ENCODE assay signal across 30 cellular contexts in genomic region chr17:17124341-17124740, GRCh38.
DNase-seq lines count a peak whose midpoint lies in the region; ATAC-seq and TF ChIP-seq lines count a peak whose summit lies in the region.
"Had no signal": no experiment of that assay in that cellular context is flagged by ENCODE, and none has a peak within 500 bp of the region (broad histone marks: within the 10 kb centered on the region; RNA-seq: fewer than 3 reads in every experiment).

No MANE protein-coding gene starts in this region.

- POLR2A ChIA-PET in activated CD4-positive, alpha-beta T cell treated with anti-CD3 and anti-CD28 coated beads, Interleukin-2, amount 10 ng/mL, durations not matched to agents 7 days and 5 days (lab: Charles Lee) = no interaction called here
- POLR2A ChIA-PET in CD4-positive, alpha-beta T cell (lab: Charles Lee) = no interaction called here
- POLR2A ChIA-PET in naive thymus-derived CD8-positive, alpha-beta T cell (lab: Charles Lee) = interaction anchor here (1.2 kb wide), 1 partner anchor 14 kb away, joined by 4 read pairs; no protein-coding TSS in a partner anchor
- POLR2A ChIA-PET in GM10248 (lab: Yijun Ruan, JAX) = no interaction called here

- TF ChIP-seq CTCF in CD4-positive, alpha-beta T cell (IDR thresholded peaks at IDR 0.05) = no peak
- TF ChIP-seq CTCF in brain (conservative IDR thresholded peaks at IDR 0.05) = no peak
- TF ChIP-seq CTCF in GM10248 (IDR thresholded peaks at IDR 0.05; ENCODE audit: control extremely low read depth, extremely low read depth, low read depth, missing control alignments) = no peak

- DNase-seq in activated CD4-positive, alpha-beta T cell treated with anti-CD3 and anti-CD28 coated beads, Interleukin-2, amount 10 ng/mL, durations not matched to agents 7 days and 5 days = no peak
- DNase-seq in activated CD4-positive, alpha-beta T cell treated with anti-CD3 and anti-CD28 coated beads, Interleukin-2, amount 50 U/mL, for 48 hours = no peak
- no peak for DNase-seq in CD4-positive, alpha-beta T cell
- DNase-seq in naive thymus-derived CD8-positive, alpha-beta T cell = no peak
- DNase-seq in RKO (ENCODE audit: low spot score) (no peak), GM10248 (ENCODE audit: extremely low spot score) (no peak)
- DNase-seq: activated CD4-positive, alpha-beta T cell treated with anti-CD3 and anti-CD28 coated beads, Interleukin-2, amount 10 ng/mL, durations not matched to agents 24 days and 14 days; activated effector memory CD4-positive, alpha-beta T cell treated with Interleukin-2 at 50 U/mL for 16 hours; COR-L47; effector CD8-positive, alpha-beta T cell; erythroblast; foreskin fibroblast; H7; kidney glomerular epithelial cell; NCI-H1092; NCI-H187; NCI-H2171 treated with DMSO at 0.1 percent for 48 hours; NCI-H524; SHP77 treated with DMSO at 0.1 percent for 48 hours; sigmoid colon; stimulated activated CD4-positive, alpha-beta T cell treated with anti-CD3 and anti-CD28 coated beads, Interleukin-4, amount 100 ng/mL, for 24 hours; stimulated activated naive CD4-positive, alpha-beta T cell; T-helper 9 cell; testis; uterus had no signal

- H3K36me3 Mint-ChIP-seq in activated CD4-positive, alpha-beta T cell treated with anti-CD3 and anti-CD28 coated beads, Interleukin-2, amount 10 ng/mL, durations not matched to agents 7 days and 5 days (ENCODE audit: low read depth) = peaks cover 5% of the 10 kb centered on the region
- H3K36me3 Mint-ChIP-seq in CD4-positive, alpha-beta T cell (ENCODE audit: low read depth) = peaks cover 24% of the 10 kb centered on the region
- H3K36me3 Mint-ChIP-seq in brain = peaks cover 13% of the 10 kb centered on the region
- peaks cover 0 to 16% (median 2%) of the 10 kb centered on the region in 3 donors for H3K36me3 Mint-ChIP-seq in naive thymus-derived CD8-positive, alpha-beta T cell

- no peaks in the 10 kb centered on the region for H3K9me3 ChIP-seq in CD4-positive, alpha-beta T cell (ENCODE audit: control insufficient read depth, low read length)
- H3K9me3 ChIP-seq: heart left ventricle, prostate gland, sigmoid colon, testis, uterus had no signal

- no peaks in the 10 kb centered on the region for H3K27me3 Mint-ChIP-seq in activated CD4-positive, alpha-beta T cell treated with anti-CD3 and anti-CD28 coated beads, Interleukin-2, amount 10 ng/mL, durations not matched to agents 7 days and 5 days
- H3K27me3 Mint-ChIP-seq in CD4-positive, alpha-beta T cell = no peaks in the 10 kb centered on the region
- peaks cover 2% of the 10 kb centered on the region for H3K27me3 Mint-ChIP-seq in brain
- H3K27me3 Mint-ChIP-seq in naive thymus-derived CD8-positive, alpha-beta T cell = no peaks in the 10 kb centered on the region
- H3K27me3 Mint-ChIP-seq: activated CD4-positive, alpha-beta T cell treated with anti-CD3 and anti-CD28 coated beads, Interleukin-2, amount 10 ng/mL, durations not matched to agents 24 days and 14 days had no signal

- peak overlapping the region; percentile 38 for H3K27ac Mint-ChIP-seq in activated CD4-positive, alpha-beta T cell treated with anti-CD3 and anti-CD28 coated beads, Interleukin-2, amount 10 ng/mL, durations not matched to agents 7 days and 5 days
- H3K27ac Mint-ChIP-seq in CD4-positive, alpha-beta T cell = peak overlapping the region; percentile 65
- peak overlapping the region in 3 of 5 experiments; percentile 21 to 57 (median 56) for H3K27ac Mint-ChIP-seq in brain
- peak overlapping the region; percentile 40 to 97 (median 75) for H3K27ac Mint-ChIP-seq in naive thymus-derived CD8-positive, alpha-beta T cell
- H3K27ac Mint-ChIP-seq: activated CD4-positive, alpha-beta T cell treated with anti-CD3 and anti-CD28 coated beads, Interleukin-2, amount 10 ng/mL, durations not matched to agents 24 days and 14 days had no signal

- H3K27ac ChIP-seq in CD4-positive, alpha-beta T cell (ENCODE audit: low read depth, low read length) = no peak overlapping the region
- H3K27ac ChIP-seq: prostate gland, sigmoid colon, testis, uterus, VCaP had no signal

- CTCF ChIA-PET in activated CD4-positive, alpha-beta T cell treated with anti-CD3 and anti-CD28 coated beads, Interleukin-2, amount 10 ng/mL, durations not matched to agents 7 days and 5 days (lab: Charles Lee) = interaction anchor here (1.8 to 2.2 kb wide), 2 partner anchors 11 to 16 kb away, joined by 6 to 7 read pairs; no protein-coding TSS in a partner anchor
- CTCF ChIA-PET in CD4-positive, alpha-beta T cell (lab: Charles Lee) = no interaction called here
- CTCF ChIA-PET in GM10248 (lab: Yijun Ruan, JAX) = interaction anchor here (2.0 kb wide), 1 partner anchor 17 kb away, joined by 8 read pairs; no protein-coding TSS in a partner anchor

- no peak for ATAC-seq in CD4-positive, alpha-beta T cell (ENCODE audit: poor library complexity)
- no peak for ATAC-seq in naive thymus-derived CD8-positive, alpha-beta T cell
- ATAC-seq in HG03457 (IDR thresholded peaks at IDR 0.05; ENCODE audit: unreplicated experiment) = no peak
- ATAC-seq: heart left ventricle had no signal

- H3K27me3 ChIP-seq in CD4-positive, alpha-beta T cell (ENCODE audit: control insufficient read depth, insufficient read depth, low read length) = no peaks in the 10 kb centered on the region
- H3K27me3 ChIP-seq: heart left ventricle, sigmoid colon, testis, uterus had no signal

- peaks cover 64% of the 10 kb centered on the region for H3K4me1 Mint-ChIP-seq in activated CD4-positive, alpha-beta T cell treated with anti-CD3 and anti-CD28 coated beads, Interleukin-2, amount 10 ng/mL, durations not matched to agents 7 days and 5 days
- peaks cover 76% of the 10 kb centered on the region for H3K4me1 Mint-ChIP-seq in CD4-positive, alpha-beta T cell (ENCODE audit: low read depth)
- peaks cover 76% of the 10 kb centered on the region for H3K4me1 Mint-ChIP-seq in brain
- peaks cover 43 to 87% (median 85%) of the 10 kb centered on the region in 4 donors for H3K4me1 Mint-ChIP-seq in naive thymus-derived CD8-positive, alpha-beta T cell

- intact Hi-C loops in CD4-positive, alpha-beta T cell (cut with DNase I, micrococcal nuclease) = no loop called here

- no peak overlapping the region for H3K4me3 Mint-ChIP-seq in activated CD4-positive, alpha-beta T cell treated with anti-CD3 and anti-CD28 coated beads, Interleukin-2, amount 10 ng/mL, durations not matched to agents 7 days and 5 days
- H3K4me3 Mint-ChIP-seq in CD4-positive, alpha-beta T cell = peak overlapping the region; percentile 20
- no peak overlapping the region for H3K4me3 Mint-ChIP-seq in brain
- peak overlapping the region in 7 of 10 donors; percentile 20 to 90 (median 52) for H3K4me3 Mint-ChIP-seq in naive thymus-derived CD8-positive, alpha-beta T cell

- no peaks in the 10 kb centered on the region for H3K9me3 Mint-ChIP-seq in activated CD4-positive, alpha-beta T cell treated with anti-CD3 and anti-CD28 coated beads, Interleukin-2, amount 10 ng/mL, durations not matched to agents 7 days and 5 days
- H3K9me3 Mint-ChIP-seq in CD4-positive, alpha-beta T cell = no peaks in the 10 kb centered on the region
- no peaks in the 10 kb centered on the region for H3K9me3 Mint-ChIP-seq in brain
- H3K9me3 Mint-ChIP-seq in naive thymus-derived CD8-positive, alpha-beta T cell = no peaks in the 10 kb centered on the region
- H3K9me3 Mint-ChIP-seq: activated CD4-positive, alpha-beta T cell treated with anti-CD3 and anti-CD28 coated beads, Interleukin-2, amount 10 ng/mL, durations not matched to agents 24 days and 14 days had no signal

Comparison
In these comparisons a context has a peak if more than half of its experiments do, and no peak if none do; other contexts are left out.
1. H3K4me3 Mint-ChIP-seq: peak in CD4-positive, alpha-beta T cell (single experiment) and naive thymus-derived CD8-positive, alpha-beta T cell (7 of 10); none in activated CD4-positive, alpha-beta T cell treated with anti-CD3 and anti-CD28 coated beads, Interleukin-2, amount 10 ng/mL, durations not matched to agents 7 days and 5 days (single experiment) and brain (0 of 5).
2. Peak in every context shown above with its lines, with median percentiles within 50 percentile points of each other: H3K27ac Mint-ChIP-seq.